In genomic region chr2:46847185-46847710, GRCh38 we compare ENCODE assay signal across 1 cellular context.
A peak's percentile ranks its signal among the peaks of the same experiment; 100 is the strongest.
TF ChIP-seq lines count a peak whose summit lies in the region.

No MANE protein-coding gene starts in this region.

TF ChIP-seq in SK-N-SH treated with all-trans-retinoic acid at 6 μM for 48 hours, 23 proteins besides CTCF, POLR2A, EP300 and RAD21 (continued from another document):
- TF ChIP-seq POU6F1 (CRISPR knock-in tag; IDR thresholded peaks at IDR 0.05; ENCODE audit: borderline replicate concordance, low read depth) (0 out of 2 replicates have a peak, but pooled peaks have one; percentile 34), OSR1 (CRISPR knock-in tag; IDR thresholded peaks at IDR 0.05) (no peak), BACH2 (CRISPR knock-in tag; IDR thresholded peaks at IDR 0.05; ENCODE audit: borderline replicate concordance) (0 out of 2 replicates have a peak, but pooled peaks have one; percentile 4), SNAI2 (CRISPR knock-in tag; IDR thresholded peaks at IDR 0.05) (peak; percentile 61; the same call in 1 of the 2 replicates), ARNTL (CRISPR knock-in tag; IDR thresholded peaks at IDR 0.05; ENCODE audit: borderline replicate concordance, low read depth) (no peak)
